ENCODE assay signal across 15 cellular contexts in genomic region chr12:76449572-76449971, GRCh38.
DNase-seq lines count a peak whose midpoint lies in the region; ATAC-seq, FAIRE-seq and TF ChIP-seq lines count a peak whose summit lies in the region.
"Had no signal": no experiment of that assay in that cellular context is flagged by ENCODE, and none has a peak within 500 bp of the region (broad histone marks: within the 10 kb centered on the region; RNA-seq: fewer than 3 reads in every experiment).

No MANE protein-coding gene starts in this region.

- no peaks in the 10 kb centered on the region for H3K27me3 Mint-ChIP-seq in activated T-helper 17 cell treated with anti-CD3 and anti-CD28 coated beads, Interleukin-2, amount 50 U/mL, for 72 hours
- H3K27me3 Mint-ChIP-seq: activated B cell treated with CpG ODN at 0.5 μM for 24 hours, brain had no signal

- peaks cover 45% of the 10 kb centered on the region for H3K36me3 Mint-ChIP-seq in activated T-helper 17 cell treated with anti-CD3 and anti-CD28 coated beads, Interleukin-2, amount 50 U/mL, for 72 hours (ENCODE audit: low read depth)

- TF ChIP-seq POLR2A in A549 (IDR thresholded peaks at IDR 0.05; ENCODE audit: low read length) (no peak), H54 (IDR thresholded peaks at IDR 0.05; ENCODE audit: low read depth, low read length) (no peak)

- CTCF ChIA-PET in A549 (lab: Yijun Ruan, JAX) = no interaction called here

- no peak for TF ChIP-seq CTCF in A549 (IDR thresholded peaks at IDR 0.05)
- no peak for TF ChIP-seq CTCF in foreskin keratinocyte (conservative IDR thresholded peaks at IDR 0.05)
- TF ChIP-seq CTCF in hepatocyte (IDR thresholded peaks at IDR 0.05; ENCODE audit: poor library complexity) = no peak

- 38% methylated on average over 2 of the region's 2 CpGs for WGBS in A549 (ENCODE audit: missing lambda C conversion rate)
- WGBS in hepatocyte (ENCODE audit: low lambda C conversion rate, missing lambda C conversion rate) = 83% methylated on average over 2 of the region's 2 CpGs

- 0 out of 6 replicates have a peak overlapping the region, but pooled peaks of 1 of the 2 experiments have one; percentile 6 for H3K27ac ChIP-seq in A549
- H3K27ac ChIP-seq in foreskin keratinocyte = no peak overlapping the region
- H3K27ac ChIP-seq in hepatocyte = no peak overlapping the region
- H3K27ac ChIP-seq: BLaER1 had no signal

- FAIRE-seq in A549 (lab: Jason Lieb, UNC) = peak; percentile 43
- peak; percentile 94 for FAIRE-seq in H54 (lab: Jason Lieb, UNC)
- FAIRE-seq: GM18507 had no signal

- H3K4me1 Mint-ChIP-seq in activated T-helper 17 cell treated with anti-CD3 and anti-CD28 coated beads, Interleukin-2, amount 50 U/mL, for 72 hours = peaks cover 24% of the 10 kb centered on the region
- H3K4me1 Mint-ChIP-seq: brain had no signal

- TF ChIP-seq EP300 in A549 (IDR thresholded peaks at IDR 0.05) = no peak

- no peak for TF ChIP-seq RAD21 in A549 (conservative IDR thresholded peaks at IDR 0.05 in 1 of 2, IDR thresholded peaks at IDR 0.05 in 1 of 2)

- no peaks in the 10 kb centered on the region for H3K9me3 Mint-ChIP-seq in activated T-helper 17 cell treated with anti-CD3 and anti-CD28 coated beads, Interleukin-2, amount 50 U/mL, for 72 hours
- H3K9me3 Mint-ChIP-seq: activated B cell treated with CpG ODN at 0.5 μM for 24 hours had no signal

- no peak overlapping the region for H3K4me3 Mint-ChIP-seq in activated T-helper 17 cell treated with anti-CD3 and anti-CD28 coated beads, Interleukin-2, amount 50 U/mL, for 72 hours
- H3K4me3 Mint-ChIP-seq: activated B cell treated with CpG ODN at 0.5 μM for 24 hours, brain had no signal

- peak in 1 of 2 experiments; percentile 7 for DNase-seq in A549 (ENCODE audit: low read depth in 1 of 2, low spot score in 1 of 2)
- DNase-seq in H54 (ENCODE audit: insufficient read length, low spot score) = no peak
- DNase-seq in foreskin keratinocyte = peak; percentile 40 to 71
- no peak for DNase-seq in hepatocyte (ENCODE audit: low spot score)
- DNase-seq in NCI-H2081 treated with DMSO at 0.1 percent for 48 hours (lab: John Stamatoyannopoulos, UW) = no peak
- DNase-seq: activated B cell treated with CpG ODN at 0.5 μM for 24 hours; erythroblast; NCI-H1694 treated with DMSO at 0.1 percent for 48 hours; stimulated activated CD4-positive, alpha-beta T cell treated with anti-CD3 and anti-CD28 coated beads, Interleukin-4, amount 100 ng/mL, for 4 hours had no signal

- no peaks in the 10 kb centered on the region for H3K9me2 ChIP-seq in hepatocyte (replicated peaks; ENCODE audit: insufficient read depth)

- H3K27me3 ChIP-seq in foreskin keratinocyte (no peaks in the 10 kb centered on the region), hepatocyte (no peaks in the 10 kb centered on the region)
- H3K27me3 ChIP-seq: BLaER1 had no signal

- no peak overlapping the region for H2AFZ ChIP-seq in hepatocyte

- no peak overlapping the region for H3K27ac Mint-ChIP-seq in activated T-helper 17 cell treated with anti-CD3 and anti-CD28 coated beads, Interleukin-2, amount 50 U/mL, for 72 hours
- H3K27ac Mint-ChIP-seq: activated B cell treated with CpG ODN at 0.5 μM for 24 hours had no signal

- H3K4me1 ChIP-seq in A549 = peaks cover 27% of the 10 kb centered on the region
- peaks cover 21% of the 10 kb centered on the region for H3K4me1 ChIP-seq in foreskin keratinocyte
- H3K4me1 ChIP-seq in hepatocyte (ENCODE audit: insufficient read depth) = no peaks in the 10 kb centered on the region
- H3K4me1 ChIP-seq: BLaER1 had no signal

- H3K4me3 ChIP-seq in A549 = no peak overlapping the region
- no peak overlapping the region for H3K4me3 ChIP-seq in hepatocyte
- H3K4me3 ChIP-seq: BLaER1 had no signal

- ATAC-seq in A549 = peak in 1 of 2 experiments; percentile 29; a peak in 1 of 6 replicates
- peak; percentile 31 for ATAC-seq in activated T-helper 17 cell treated with anti-CD3 and anti-CD28 coated beads, Interleukin-2, amount 50 U/mL, for 72 hours (replicated peaks)
- ATAC-seq in foreskin keratinocyte = peak; percentile 79
- no peak for ATAC-seq in GM21367 (IDR thresholded peaks at IDR 0.05; ENCODE audit: unreplicated experiment)
- no peak for ATAC-seq in GM18867 (IDR thresholded peaks at IDR 0.05; ENCODE audit: unreplicated experiment)

- H3K9me3 ChIP-seq in A549 = no peaks in the 10 kb centered on the region
- no peaks in the 10 kb centered on the region for H3K9me3 ChIP-seq in hepatocyte (ENCODE audit: low read depth)
- H3K9me3 ChIP-seq: BLaER1 had no signal

- no peaks in the 10 kb centered on the region for H3K36me3 ChIP-seq in hepatocyte (replicated peaks; ENCODE audit: insufficient read depth, low read depth)

- H4K20me1 ChIP-seq in hepatocyte (ENCODE audit: insufficient read depth, poor library complexity, severe bottlenecking) = no peaks in the 10 kb centered on the region
- H4K20me1 ChIP-seq: BLaER1 had no signal

- H3K4me2 ChIP-seq in A549 (peak overlapping the region; percentile 44), hepatocyte (no peak overlapping the region)
- H3K4me2 ChIP-seq: BLaER1 had no signal

- POLR2A ChIA-PET in A549 (lab: Yijun Ruan, JAX) = no interaction called here

- peaks cover 5% of the 10 kb centered on the region for H3K79me2 ChIP-seq in hepatocyte

TF ChIP-seq in A549, 52 proteins besides CTCF, POLR2A, EP300 and RAD21:
- peak; percentile 66 for TF ChIP-seq ZFP36 (IDR thresholded peaks at IDR 0.05; ENCODE audit: borderline replicate concordance, partially characterized antibody)
- TF ChIP-seq KDM5A (IDR thresholded peaks at IDR 0.05) = no peak
- TF ChIP-seq FOSL2 (IDR thresholded peaks at IDR 0.05) = 0 out of 2 replicates have a peak, but pooled peaks have one; percentile 18
- TF ChIP-seq FOSL2 (CRISPR knock-in tag; IDR thresholded peaks at IDR 0.05) = peak; percentile 78
- TF ChIP-seq JUNB (IDR thresholded peaks at IDR 0.05) = 0 out of 2 replicates have a peak, but pooled peaks have one; percentile 26
- peak in 1 of 2 experiments; percentile 79; a peak in 2 of 4 replicates for TF ChIP-seq CEBPB (IDR thresholded peaks at IDR 0.05)

Comparison
In these comparisons a context has a peak if more than half of its experiments do, and no peak if none do; other contexts are left out.
1. ATAC-seq: peak in activated T-helper 17 cell treated with anti-CD3 and anti-CD28 coated beads, Interleukin-2, amount 50 U/mL, for 72 hours (single experiment) and foreskin keratinocyte (single experiment); none in GM21367 (single experiment) and GM18867 (single experiment).
2. DNase-seq: peak in foreskin keratinocyte (2 of 2); none in H54 (single experiment), hepatocyte (single experiment) and NCI-H2081 treated with DMSO at 0.1 percent for 48 hours (single experiment).